Comparison of ENCODE assay signal across 1 cellular context in genomic region chr4:38109896-38110295, GRCh38.
TF ChIP-seq lines count a peak whose summit lies in the region.

No MANE protein-coding gene starts in this region.

TF ChIP-seq in liver, 16 proteins besides CTCF, POLR2A, EP300 and RAD21 (continued from another document):
- TF ChIP-seq RXRA (IDR thresholded peaks at IDR 0.05) (peak in 1 of 2 donors; percentile 34), SP1 (IDR thresholded peaks at IDR 0.05) (peak; percentile 15), NR2F2 (IDR thresholded peaks at IDR 0.05) (peak; percentile 18), FOXA2 (IDR thresholded peaks at IDR 0.05) (peak; percentile 28), FOXA1 (IDR thresholded peaks at IDR 0.05) (no peak)
